8 cellular contexts compared by ENCODE assay signal in genomic region chr19:43474986-43475705, GRCh38. TPM values are rescaled to one million over a fixed set of nuclear protein-coding genes. Genes with fewer than 3 reads are reported as not detected.
A peak's percentile ranks its signal among the peaks of the same experiment; 100 is the strongest.
DNase-seq lines count a peak whose midpoint lies in the region; ATAC-seq and TF ChIP-seq lines count a peak whose summit lies in the region.

No MANE protein-coding gene starts in this region.

- H3K4me3 Mint-ChIP-seq in activated T-cell treated with anti-CD3 and anti-CD28 coated beads, Interleukin-2, amount 50 U/mL, for 72 hours = peak overlapping the region; percentile 83 to 84

- no peak overlapping the region for H2AFZ ChIP-seq in OCI-LY7 (ENCODE audit: low read length)

- POLR2A ChIA-PET in OCI-LY7 (lab: Charles Lee) = interaction anchor here (1.2 kb wide), 1 partner anchor 53 kb away, joined by 3 read pairs; no protein-coding TSS in a partner anchor

- H3K36me3 ChIP-seq in OCI-LY7 (ENCODE audit: insufficient read depth, low read length) = no peaks in the 10 kb centered on the region

- H3K9me3 ChIP-seq in OCI-LY7 (ENCODE audit: low read length) = no peaks in the 10 kb centered on the region

- H3K27me3 Mint-ChIP-seq in activated T-cell treated with anti-CD3 and anti-CD28 coated beads, Interleukin-2, amount 50 U/mL, for 72 hours (ENCODE audit: low read depth) = no peaks in the 10 kb centered on the region

- no peaks in the 10 kb centered on the region for H4K20me1 ChIP-seq in OCI-LY7 (ENCODE audit: insufficient read depth, low read length)

- H3K79me2 ChIP-seq in OCI-LY7 (ENCODE audit: insufficient read depth, low read depth, low read length) = no peaks in the 10 kb centered on the region

- no TSS peak for BruUV-seq in OCI-LY7 (replicated peaks; lab: Mats Ljungman, UMichigan)

- CTCF ChIA-PET in OCI-LY7 (lab: Charles Lee; ENCODE audit: unreplicated experiment) = no interaction called here

- peak overlapping the region; percentile 76 for H3K27ac Mint-ChIP-seq in activated T-cell treated with anti-CD3 and anti-CD28 coated beads, Interleukin-2, amount 50 U/mL, for 72 hours

- H3K27ac ChIP-seq in OCI-LY7 (ENCODE audit: low read depth, low read length, poor library complexity, severe bottlenecking) = no peak overlapping the region

- peaks cover 0 to 10% of the 10 kb centered on the region in 2 donors for H3K36me3 Mint-ChIP-seq in activated T-cell treated with anti-CD3 and anti-CD28 coated beads, Interleukin-2, amount 50 U/mL, for 72 hours (ENCODE audit: insufficient read depth in 2 of 2)

- no peak for TF ChIP-seq CTCF in GM12875 (IDR thresholded peaks at IDR 0.05; ENCODE audit: borderline replicate concordance, insufficient read depth, low read depth, low read length)
- no peak for TF ChIP-seq CTCF in OCI-LY7 (conservative IDR thresholded peaks at IDR 0.05; ENCODE audit: low read length)

- no peaks in the 10 kb centered on the region for H3K4me1 ChIP-seq in OCI-LY7 (ENCODE audit: insufficient read depth, low read length, poor library complexity, severe bottlenecking)

- DNase-seq in OCI-LY7 (ENCODE audit: low spot score) (peak; percentile 17), mucosa of gallbladder (ENCODE audit: low spot score) (peak; percentile 96)
- peak; percentile 93 to 98 for DNase-seq in activated T-cell treated with anti-CD3 and anti-CD28 coated beads, Interleukin-2, amount 50 U/mL, for 72 hours
- peak; percentile 90 to 95 for DNase-seq in stimulated activated CD8-positive, alpha-beta memory T cell treated with anti-CD3 and anti-CD28 coated beads, Interleukin-2, amount 100 ng/mL, for 48 hours (ENCODE audit: low read depth in 2 of 2)

- ATAC-seq in HG03354 (IDR thresholded peaks at IDR 0.05; ENCODE audit: poor library complexity, severe bottlenecking, unreplicated experiment) = peak; percentile 64
- ATAC-seq in activated T-cell treated with anti-CD3 and anti-CD28 coated beads, Interleukin-2, amount 50 U/mL, for 72 hours (replicated peaks in 1 of 2) = peak; percentile 83 to 91
- ATAC-seq in esophagus mucosa = peak; percentile 63
- ATAC-seq in GM18520 (IDR thresholded peaks at IDR 0.05; ENCODE audit: unreplicated experiment) = no peak

- H3K9me3 Mint-ChIP-seq in activated T-cell treated with anti-CD3 and anti-CD28 coated beads, Interleukin-2, amount 50 U/mL, for 72 hours = peaks cover 0 to 1% of the 10 kb centered on the region in 2 donors

- no peaks in the 10 kb centered on the region for H3K9me2 ChIP-seq in OCI-LY7 (ENCODE audit: insufficient read depth, low read length)

- H3K4me3 ChIP-seq in GM12875 (ENCODE audit: low read depth, low read length) = peak overlapping the region; percentile 26
- no peak overlapping the region for H3K4me3 ChIP-seq in OCI-LY7 (ENCODE audit: low read depth, low read length, poor library complexity, severe bottlenecking)

- peak overlapping the region; percentile 14; the same call in 1 of the 2 replicates for H3K4me2 ChIP-seq in OCI-LY7 (ENCODE audit: low read length)

- peaks cover 40% of the 10 kb centered on the region for H3K4me1 Mint-ChIP-seq in activated T-cell treated with anti-CD3 and anti-CD28 coated beads, Interleukin-2, amount 50 U/mL, for 72 hours (ENCODE audit: low read depth)

- intact Hi-C loops in OCI-LY7 (cut with micrococcal nuclease; ENCODE audit: unreplicated experiment) = no loop called here

RNA-seq across cellular contexts. Expression of gene LYPD3, which starts 9.7 kb away (rescaled TPM):
- not detected in 2 replicates for total RNA-seq in OCI-LY7 (2014; rRNA removed; shearing (Covaris generic))
- total RNA-seq in OCI-LY7 (2022) = 0.42 TPM in 1 of 2 replicates, not detected in the other
- total RNA-seq in activated T-cell treated with anti-CD3 and anti-CD28 coated beads, Interleukin-2, amount 50 U/mL, for 72 hours = 1 to 10 TPM; 3.1 to 4.1 TPM
- 739 TPM for total RNA-seq in esophagus mucosa
- 1.6 TPM for total RNA-seq in mucosa of gallbladder

RNA-seq across cellular contexts. Expression of gene PHLDB3, which starts 29.4 kb away (rescaled TPM):
- 12.9 and 20.6 TPM in 2 replicates for total RNA-seq in OCI-LY7 (2014; rRNA removed; shearing (Covaris generic))
- total RNA-seq in OCI-LY7 (2022) (6.0 and 9.9 TPM in 2 replicates), esophagus mucosa (52.2 TPM), mucosa of gallbladder (35.3 TPM)
- 10 to 100 TPM; 22.4 to 26.1 TPM for total RNA-seq in activated T-cell treated with anti-CD3 and anti-CD28 coated beads, Interleukin-2, amount 50 U/mL, for 72 hours

RNA-seq across cellular contexts. Expression of gene ETHE1, which starts 51.9 kb away (rescaled TPM):
- 1.7 and 5.7 TPM in 2 replicates for total RNA-seq in OCI-LY7 (2014; rRNA removed; shearing (Covaris generic))
- total RNA-seq in OCI-LY7 (2022) = 6.2 and 6.4 TPM in 2 replicates
- total RNA-seq in activated T-cell treated with anti-CD3 and anti-CD28 coated beads, Interleukin-2, amount 50 U/mL, for 72 hours = 100 to 1,000 TPM; 101 to 125 TPM
- total RNA-seq in esophagus mucosa = 81.9 TPM
- total RNA-seq in mucosa of gallbladder = 55.4 TPM

RNA-seq across cellular contexts. Expression of gene ZNF575, which starts 57.8 kb away (rescaled TPM):
- total RNA-seq in OCI-LY7 (2014; rRNA removed; shearing (Covaris generic)) = not detected in 2 replicates
- total RNA-seq in OCI-LY7 (2022) (2.0 and 2.7 TPM in 2 replicates), esophagus mucosa (0.72 TPM), mucosa of gallbladder (4.1 TPM)
- 1 to 10 TPM; 3.2 to 4.3 TPM for total RNA-seq in activated T-cell treated with anti-CD3 and anti-CD28 coated beads, Interleukin-2, amount 50 U/mL, for 72 hours

Comparison
In these comparisons a context has a peak if more than half of its experiments do, and no peak if none do; other contexts are left out.
1. DNase-seq: peak in every context shown above with its lines; median percentile 96 in mucosa of gallbladder; 96 in activated T-cell treated with anti-CD3 and anti-CD28 coated beads, Interleukin-2, amount 50 U/mL, for 72 hours; 92 in stimulated activated CD8-positive, alpha-beta memory T cell treated with anti-CD3 and anti-CD28 coated beads, Interleukin-2, amount 100 ng/mL, for 48 hours; 17 in OCI-LY7.
2. RNA of gene LYPD3, which starts 9.7 kb away (total RNA-seq): 739 TPM in esophagus mucosa (single experiment); 3.1 to 4.1 TPM in activated T-cell treated with anti-CD3 and anti-CD28 coated beads, Interleukin-2, amount 50 U/mL, for 72 hours, 1.6 TPM in mucosa of gallbladder (single experiment) and 0.42 TPM in OCI-LY7; every median in the first group is over 100 times any median in the second.